ENCODE assay signal across 8 cellular contexts in genomic region chr16:85986931-85987749, GRCh38.
DNase-seq lines count a peak whose midpoint lies in the region; ATAC-seq and TF ChIP-seq lines count a peak whose summit lies in the region.

No MANE protein-coding gene starts in this region.

- no peaks in the 10 kb centered on the region for H3K36me3 ChIP-seq in rectal smooth muscle tissue (ENCODE audit: control insufficient read depth, insufficient read depth, low read length)

- H3K4me3 Mint-ChIP-seq in activated B cell treated with CpG ODN at 0.5 μM for 24 hours, result peak overlapping the region; percentile 5
- H3K4me3 Mint-ChIP-seq in endothelial cell (ENCODE audit: unreplicated experiment), result no peak overlapping the region

- peaks cover 3% of the 10 kb centered on the region for H3K9me3 Mint-ChIP-seq in activated B cell treated with CpG ODN at 0.5 μM for 24 hours
- H3K9me3 Mint-ChIP-seq in endothelial cell (ENCODE audit: unreplicated experiment), result no peaks in the 10 kb centered on the region

- peak; percentile 68 for TF ChIP-seq CTCF in 22Rv1 (IDR thresholded peaks at IDR 0.05)
- TF ChIP-seq CTCF in GM20000 (IDR thresholded peaks at IDR 0.05; ENCODE audit: extremely low read depth, missing control alignments), result no peak
- no peak for TF ChIP-seq CTCF in activated B cell treated with CpG ODN at 0.5 μM for 24 hours (IDR thresholded peaks at IDR 0.05)
- peak; percentile 76 for TF ChIP-seq CTCF in endothelial cell (IDR thresholded peaks at IDR 0.05; ENCODE audit: unreplicated experiment)

- peak; percentile 79 for DNase-seq in GM20000 (ENCODE audit: low spot score)
- DNase-seq in activated B cell treated with CpG ODN at 0.5 μM for 24 hours, result peak; percentile 36
- peak; percentile 56 for DNase-seq in endothelial cell (ENCODE audit: low spot score)
- DNase-seq in kidney tubule cell (ENCODE audit: low spot score), result no peak
- DNase-seq in NCI-H1417 treated with DMSO at 0.1 percent for 48 hours (lab: John Stamatoyannopoulos, UW), result no peak

- peak overlapping the region; percentile 47 for H3K27ac Mint-ChIP-seq in activated B cell treated with CpG ODN at 0.5 μM for 24 hours
- peak overlapping the region; percentile 55 for H3K27ac Mint-ChIP-seq in endothelial cell (ENCODE audit: unreplicated experiment)

- ATAC-seq in activated B cell treated with CpG ODN at 0.5 μM for 24 hours (ENCODE audit: low read depth) (no peak), HG03457 (IDR thresholded peaks at IDR 0.05; ENCODE audit: unreplicated experiment) (no peak)

- no peaks in the 10 kb centered on the region for H3K27me3 Mint-ChIP-seq in activated B cell treated with CpG ODN at 0.5 μM for 24 hours
- peaks cover 7% of the 10 kb centered on the region for H3K27me3 Mint-ChIP-seq in endothelial cell (ENCODE audit: unreplicated experiment)

- H3K36me3 Mint-ChIP-seq in activated B cell treated with CpG ODN at 0.5 μM for 24 hours (ENCODE audit: low read depth), result no peaks in the 10 kb centered on the region
- no peaks in the 10 kb centered on the region for H3K36me3 Mint-ChIP-seq in endothelial cell (ENCODE audit: low read depth, unreplicated experiment)

- POLR2A ChIA-PET in activated B cell treated with CpG ODN at 0.5 μM for 24 hours (lab: Charles Lee), result interaction anchor here (0.6 to 12.3 kb wide), 16 partner anchors 22 to 167 kb away, joined by 3 to 159 read pairs (median 6); partner anchors contain the start of gene IRF8

- H3K4me1 Mint-ChIP-seq in activated B cell treated with CpG ODN at 0.5 μM for 24 hours (peaks cover 98% of the 10 kb centered on the region), endothelial cell (ENCODE audit: unreplicated experiment) (no peaks in the 10 kb centered on the region)

- intact Hi-C loops in activated B cell treated with CpG ODN at 0.5 μM for 24 hours (cut with micrococcal nuclease), result loop anchor here (1.0 to 5.0 kb wide), 2 partner anchors 70 to 166 kb away; no protein-coding TSS in a partner anchor

- peak overlapping the region; percentile 17 for H3K4me3 ChIP-seq in rectal smooth muscle tissue (ENCODE audit: low read length)

- H3K9ac ChIP-seq in rectal smooth muscle tissue (ENCODE audit: low read length), result no peak overlapping the region

- H3K4me1 ChIP-seq in rectal smooth muscle tissue (ENCODE audit: control insufficient read depth, insufficient read depth, low read length), result peaks cover 3% of the 10 kb centered on the region

- no peak overlapping the region for H3K27ac ChIP-seq in 22Rv1
- H3K27ac ChIP-seq in rectal smooth muscle tissue (ENCODE audit: low read depth, low read length), result no peak overlapping the region

- CTCF ChIA-PET in activated B cell treated with CpG ODN at 0.5 μM for 24 hours (lab: Charles Lee), result interaction anchor here (0.6 to 13.7 kb wide), 22 partner anchors 15 to 165 kb away, joined by 3 to 296 read pairs (median 7); partner anchors contain the start of gene IRF8

- H3K27me3 ChIP-seq in rectal smooth muscle tissue (ENCODE audit: control insufficient read depth, insufficient read depth, low read length), result no peaks in the 10 kb centered on the region

Comparison
In these comparisons a context has a peak if more than half of its experiments do, and no peak if none do; other contexts are left out.
1. CTCF ChIP-seq: peak in 22Rv1 (single experiment) and endothelial cell (single experiment); none in GM20000 (single experiment) and activated B cell treated with CpG ODN at 0.5 μM for 24 hours (single experiment).
2. DNase-seq: peak in GM20000 (single experiment), activated B cell treated with CpG ODN at 0.5 μM for 24 hours (single experiment) and endothelial cell (single experiment); none in kidney tubule cell (single experiment) and NCI-H1417 treated with DMSO at 0.1 percent for 48 hours (single experiment).